In the genomic region with DNA sequence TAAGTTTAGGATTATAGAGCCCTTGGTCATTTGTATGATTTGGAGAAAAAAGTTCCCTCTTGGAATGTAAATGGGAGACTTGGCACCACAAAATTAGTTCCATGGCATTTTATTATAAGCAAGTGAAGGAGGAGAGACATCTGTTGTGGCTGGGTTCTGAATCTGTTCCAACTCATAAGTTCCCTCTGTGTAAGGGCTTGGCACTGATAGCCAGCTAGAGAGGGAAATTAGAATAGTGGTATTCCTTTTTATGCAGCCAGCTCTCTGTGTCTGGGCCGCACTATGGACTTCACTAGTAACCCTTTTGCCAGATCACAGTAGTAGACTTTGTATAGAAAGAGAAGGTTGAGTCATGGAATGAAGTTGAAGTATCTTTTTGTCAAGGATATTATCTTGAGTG, we compare ENCODE assay signal across 19 cellular contexts. TPM values are rescaled to one million over a fixed set of nuclear protein-coding genes. Genes with fewer than 3 reads are reported as not detected.
DNase-seq lines count a peak whose midpoint lies in the region; ATAC-seq and TF ChIP-seq lines count a peak whose summit lies in the region.
"Had no signal": no experiment of that assay in that cellular context is flagged by ENCODE, and none has a peak within 500 bp of the region (broad histone marks: within the 10 kb centered on the region; RNA-seq: fewer than 3 reads in every experiment).

No MANE protein-coding gene starts in this region.

- no peaks in the 10 kb centered on the region for H3K9me3 Mint-ChIP-seq in activated T-cell treated with anti-CD3 and anti-CD28 coated beads, Interleukin-2, amount 50 U/mL, for 24 hours
- H3K9me3 Mint-ChIP-seq: activated naive CD8-positive, alpha-beta T cell treated with anti-CD3 and anti-CD28 coated beads, Interleukin-2, amount 50 U/mL, for 24 hours; activated T-helper 1 cell treated with anti-CD3 and anti-CD28 coated beads, Interleukin-12 subunit alpha, Interleukin-12 subunit beta, Interleukin-2, Interleukin-4 antibody, amounts not matched to agents 30 ng/mL and 10 ng/mL and 1 ng/mL, durations not matched to agents 14 hours and 24 hours and 36 hours; CD4-positive, alpha-beta memory T cell; T-helper 1 cell treated with Interleukin-12 subunit alpha and Interleukin-12 subunit beta and Interleukin-4 antibody, amounts not matched to agents 30 μg/mL and 1 μg/mL, for 36 hours had no signal

- H3K4me1 Mint-ChIP-seq in activated T-cell treated with anti-CD3 and anti-CD28 coated beads, Interleukin-2, amount 50 U/mL, for 24 hours (ENCODE audit: low read depth) = no peaks in the 10 kb centered on the region
- H3K4me1 Mint-ChIP-seq: activated naive CD8-positive, alpha-beta T cell treated with anti-CD3 and anti-CD28 coated beads, Interleukin-2, amount 50 U/mL, for 24 hours had no signal

- H3K27me3 Mint-ChIP-seq in activated T-cell treated with anti-CD3 and anti-CD28 coated beads, Interleukin-2, amount 50 U/mL, for 24 hours = no peaks in the 10 kb centered on the region
- H3K27me3 Mint-ChIP-seq: activated naive CD8-positive, alpha-beta T cell treated with anti-CD3 and anti-CD28 coated beads, Interleukin-2, amount 50 U/mL, for 24 hours; CD4-positive, alpha-beta memory T cell had no signal

- H3K27ac Mint-ChIP-seq in activated T-cell treated with anti-CD3 and anti-CD28 coated beads, Interleukin-2, amount 50 U/mL, for 24 hours = peak overlapping the region; percentile 44
- H3K27ac Mint-ChIP-seq: activated CD8-positive, alpha-beta T cell treated with anti-CD3 and anti-CD28 coated beads, Interleukin-2, amount 10 ng/mL, durations not matched to agents 7 days and 5 days; T-helper 1 cell treated with Interleukin-12 subunit alpha and Interleukin-12 subunit beta and Interleukin-4 antibody, amounts not matched to agents 30 μg/mL and 1 μg/mL, for 36 hours had no signal

- no peak overlapping the region for H3K4me3 Mint-ChIP-seq in activated T-cell treated with anti-CD3 and anti-CD28 coated beads, Interleukin-2, amount 50 U/mL, for 24 hours
- H3K4me3 Mint-ChIP-seq: activated CD8-positive, alpha-beta T cell treated with anti-CD3 and anti-CD28 coated beads, Interleukin-2, amount 10 ng/mL, durations not matched to agents 7 days and 5 days; activated naive CD8-positive, alpha-beta T cell treated with anti-CD3 and anti-CD28 coated beads, Interleukin-2, amount 50 U/mL, for 24 hours; activated T-helper 1 cell treated with anti-CD3 and anti-CD28 coated beads, Interleukin-12 subunit alpha, Interleukin-12 subunit beta, Interleukin-2, Interleukin-4 antibody, amounts not matched to agents 30 ng/mL and 10 ng/mL and 1 ng/mL, durations not matched to agents 14 hours and 24 hours and 36 hours; CD4-positive, alpha-beta memory T cell; T-helper 1 cell treated with Interleukin-12 subunit alpha and Interleukin-12 subunit beta and Interleukin-4 antibody, amounts not matched to agents 30 μg/mL and 1 μg/mL, for 36 hours had no signal

- H3K36me3 ChIP-seq in tibial artery (peaks cover 38 to 59% (median 39%) of the 10 kb centered on the region in 3 donors), upper lobe of left lung (peaks cover 5 to 76% (median 25%) of the 10 kb centered on the region in 4 donors)

- no peak for TF ChIP-seq POLR2A in upper lobe of left lung (IDR thresholded peaks at IDR 0.05)

- 66 to 86% methylated on average over 1 of the region's 1 CpG for WGBS in upper lobe of left lung, 2 donors

- no peaks in the 10 kb centered on the region for H3K9me3 ChIP-seq in tibial artery
- H3K9me3 ChIP-seq in upper lobe of left lung = no peaks in the 10 kb centered on the region
- H3K9me3 ChIP-seq: A549, tibial nerve had no signal

- no peak for DNase-seq in activated T-cell treated with anti-CD3 and anti-CD28 coated beads, Interleukin-2, amount 50 U/mL, for 24 hours
- DNase-seq in activated T-cell treated with anti-CD3 and anti-CD28 coated beads, Interleukin-2, amount 50 U/mL, for 1 hour = no peak
- DNase-seq in astrocyte of the cerebellum (ENCODE audit: low read depth) (peak; percentile 76), left cardiac atrium (no peak), tibial artery (no peak), upper lobe of left lung (no peak)
- no peak for DNase-seq in stimulated activated CD4-positive, alpha-beta T cell treated with anti-CD3 and anti-CD28 coated beads, Interleukin-2, amount 100 ng/mL, for 48 hours
- DNase-seq: activated CD8-positive, alpha-beta T cell treated with anti-CD3 and anti-CD28 coated beads, Interleukin-2, amount 10 ng/mL, durations not matched to agents 7 days and 5 days; activated naive CD8-positive, alpha-beta T cell treated with anti-CD3 and anti-CD28 coated beads, Interleukin-2, amount 50 U/mL, for 24 hours; CD4-positive, alpha-beta memory T cell; islet precursor cell; NCI-H2107; stimulated activated CD4-positive, alpha-beta T cell treated with anti-CD3 and anti-CD28 coated beads, Interleukin-4, amount 100 ng/mL, for 24 hours had no signal

- H3K27me3 ChIP-seq in tibial artery (no peaks in the 10 kb centered on the region), upper lobe of left lung (no peaks in the 10 kb centered on the region)
- H3K27me3 ChIP-seq: tibial nerve had no signal

- H3K27ac ChIP-seq in tibial artery (peak overlapping the region; percentile 55 to 58), upper lobe of left lung (peak overlapping the region in 1 of 4 donors; percentile 1)
- H3K27ac ChIP-seq: A549, tibial nerve had no signal

- intact Hi-C loops in left cardiac atrium (cut with DNase I) = no loop called here
- intact Hi-C loops in tibial artery (cut with DNase I; ENCODE audit: low total_unique reads) = no loop called here

- in situ Hi-C loops in astrocyte of the cerebellum (cut with HindIII; ENCODE audit: low sequenced_read_pairs) = no loop called here

- ATAC-seq in left cardiac atrium = peak; percentile 47 to 54
- ATAC-seq in upper lobe of left lung (ENCODE audit: low FRiP score in 2 of 2) = no peak
- no peak for ATAC-seq in HG02759 (IDR thresholded peaks at IDR 0.05; ENCODE audit: unreplicated experiment)
- ATAC-seq: A549; activated CD8-positive, alpha-beta T cell treated with anti-CD3 and anti-CD28 coated beads, Interleukin-2, amount 10 ng/mL, durations not matched to agents 7 days and 5 days; activated naive CD8-positive, alpha-beta T cell treated with anti-CD3 and anti-CD28 coated beads, Interleukin-2, amount 50 U/mL, for 24 hours had no signal

- no peak for TF ChIP-seq EP300 in upper lobe of left lung (IDR thresholded peaks at IDR 0.05)

- H3K4me3 ChIP-seq in astrocyte of the cerebellum (ENCODE audit: low read depth, low read length) (no peak overlapping the region), tibial artery (no peak overlapping the region), upper lobe of left lung (no peak overlapping the region)
- H3K4me3 ChIP-seq: A549, tibial nerve had no signal

- H3K36me3 Mint-ChIP-seq in activated T-cell treated with anti-CD3 and anti-CD28 coated beads, Interleukin-2, amount 50 U/mL, for 24 hours (ENCODE audit: low read depth) = peaks cover 85% of the 10 kb centered on the region

- peaks cover 0 to 21% (median 10%) of the 10 kb centered on the region in 4 donors for H3K4me1 ChIP-seq in tibial artery
- H3K4me1 ChIP-seq in upper lobe of left lung = peaks cover 4 to 8% (median 6%) of the 10 kb centered on the region in 4 donors
- H3K4me1 ChIP-seq: A549, tibial nerve had no signal

- TF ChIP-seq CTCF in astrocyte of the cerebellum (IDR thresholded peaks at IDR 0.05; ENCODE audit: low read depth, low read length, missing control alignments) (no peak), tibial artery (IDR thresholded peaks at IDR 0.05) (no peak), upper lobe of left lung (IDR thresholded peaks at IDR 0.05) (no peak)

RNA-seq across cellular contexts. Expression of gene GNAI3, which starts 31.1 kb away (rescaled TPM):
- total RNA-seq in left cardiac atrium (1 to 10 TPM; 3.4 to 4.6 TPM), upper lobe of left lung (1 to 10 TPM; 2.2 to 9.0 (median 6.0) TPM)

RNA-seq across cellular contexts. Expression of gene GPR61, which starts 39.8 kb away (rescaled TPM):
- total RNA-seq in left cardiac atrium (under 1 TPM in 1 of 2 donors, not detected in 1; 0.55 TPM), upper lobe of left lung (not detected)
- total RNA-seq: activated CD8-positive, alpha-beta T cell treated with anti-CD3 and anti-CD28 coated beads, Interleukin-2, amount 10 ng/mL, durations not matched to agents 7 days and 5 days; activated T-helper 1 cell treated with anti-CD3 and anti-CD28 coated beads, Interleukin-12 subunit alpha, Interleukin-12 subunit beta, Interleukin-2, Interleukin-4 antibody, amounts not matched to agents 30 ng/mL and 10 ng/mL and 1 ng/mL, durations not matched to agents 14 hours and 24 hours and 36 hours; Daoy had no signal

RNA-seq across cellular contexts. Expression of gene GNAT2, which starts 39.9 kb away (rescaled TPM):
- total RNA-seq in left cardiac atrium (not detected), upper lobe of left lung (under 1 TPM in 2 of 6 donors, not detected in 4; 0.20 to 0.46 TPM)
- total RNA-seq: activated CD8-positive, alpha-beta T cell treated with anti-CD3 and anti-CD28 coated beads, Interleukin-2, amount 10 ng/mL, durations not matched to agents 7 days and 5 days; CD4-positive, alpha-beta memory T cell; tibial nerve had no signal

RNA-seq across cellular contexts. Expression of gene AMPD2, which starts 40.1 kb away (rescaled TPM):
- total RNA-seq in left cardiac atrium (10 to 100 TPM; 13.1 to 25.8 TPM), upper lobe of left lung (100 to 1,000 TPM in 1 of 6 donors, 10 to 100 TPM in 5; 39.5 to 183 (median 58.9) TPM)

Comparison
In these comparisons a context has a peak if more than half of its experiments do, and no peak if none do; other contexts are left out.
1. ATAC-seq: peak in left cardiac atrium (2 of 2); none in upper lobe of left lung (0 of 2) and HG02759 (single experiment).